In genomic region chr7:12888727-12889126, GRCh38 we compare ENCODE assay signal across 21 cellular contexts.
DNase-seq lines count a peak whose midpoint lies in the region; ATAC-seq and TF ChIP-seq lines count a peak whose summit lies in the region.
"Had no signal": no experiment of that assay in that cellular context is flagged by ENCODE, and none has a peak within 500 bp of the region (broad histone marks: within the 10 kb centered on the region; RNA-seq: fewer than 3 reads in every experiment).

No MANE protein-coding gene starts in this region.

- no peak for TF ChIP-seq CTCF in PC-3 (conservative IDR thresholded peaks at IDR 0.05; ENCODE audit: low read depth, low read length)

- no peak overlapping the region for H3K9ac ChIP-seq in PC-3 (ENCODE audit: low read length)
- H3K9ac ChIP-seq: BLaER1 had no signal

- ATAC-seq in PC-3 = no peak
- ATAC-seq in HG03097 (IDR thresholded peaks at IDR 0.05; ENCODE audit: low FRiP score, unreplicated experiment) = no peak
- ATAC-seq: left lung; naive thymus-derived CD8-positive, alpha-beta T cell had no signal

- peaks cover 10% of the 10 kb centered on the region for H3K4me1 ChIP-seq in PC-3 (ENCODE audit: insufficient read depth, low read length)
- H3K4me1 ChIP-seq: BLaER1, left lung had no signal

- in situ Hi-C loops in Caki2 (cut with HindIII; ENCODE audit: low pct_unique_long_range_greater_than_20kb, low sequenced_read_pairs) = no loop called here

- BruUV-seq in PC-3 (replicated peaks; lab: Mats Ljungman, UMichigan) = no TSS peak

- DNase-seq in Caki2 (ENCODE audit: low read depth) (peak; percentile 18), NCI-H226 (peak; percentile 87), fibroblast of gingiva (ENCODE audit: low read depth) (peak; percentile 83), non-pigmented ciliary epithelial cell (ENCODE audit: low read depth) (peak; percentile 32), GF-D8 (lab: John Stamatoyannopoulos, UW) (no peak), PC-3 (no peak), NCI-H2107 (lab: John Stamatoyannopoulos, UW) (no peak)
- DNase-seq: activated CD4-positive, alpha-beta T cell treated with anti-CD3 and anti-CD28 coated beads, Interleukin-2, amount 10 ng/mL, durations not matched to agents 7 days and 5 days; DMS 273 treated with DMSO at 0.1 percent for 48 hours; erythroblast; H7; hypothalamus; left lung; naive thymus-derived CD8-positive, alpha-beta T cell; NCI-H2029; NCI-H524 treated with DMSO at 0.1 percent for 48 hours; OCI-M1; T1000 had no signal

- CTCF ChIA-PET in PC-3 (lab: Charles Lee) = no interaction called here

- no peak overlapping the region for H2AFZ ChIP-seq in PC-3 (ENCODE audit: low read length)

- POLR2A ChIA-PET in PC-3 (lab: Charles Lee; ENCODE audit: unreplicated experiment) = interaction anchor here (0.7 kb wide), 1 partner anchor 299 kb away, joined by 6 read pairs; no protein-coding TSS in a partner anchor

- no peaks in the 10 kb centered on the region for H4K20me1 ChIP-seq in PC-3 (ENCODE audit: low read length)
- H4K20me1 ChIP-seq: BLaER1 had no signal

- no peaks in the 10 kb centered on the region for H3F3A ChIP-seq in PC-3 (ENCODE audit: low read length, unreplicated experiment)

- H3K27ac ChIP-seq in PC-3 (ENCODE audit: low read length) = no peak overlapping the region
- H3K27ac ChIP-seq: BLaER1, coronary artery, left lung had no signal

- no peaks in the 10 kb centered on the region for H3K9me2 ChIP-seq in PC-3 (replicated peaks; ENCODE audit: low read length)

- H3K4me3 ChIP-seq in PC-3 (ENCODE audit: low read length) = no peak overlapping the region
- H3K4me3 ChIP-seq: BLaER1, coronary artery, left lung had no signal

- no peaks in the 10 kb centered on the region for H3K79me2 ChIP-seq in PC-3 (ENCODE audit: low read length)

- intact Hi-C loops in PC-3 (cut with micrococcal nuclease) = no loop called here

- H3K27me3 ChIP-seq in PC-3 (ENCODE audit: low read length) = no peaks in the 10 kb centered on the region
- H3K27me3 ChIP-seq: BLaER1, left lung had no signal

- H3K4me2 ChIP-seq in PC-3 (ENCODE audit: low read length) = no peak overlapping the region
- H3K4me2 ChIP-seq: BLaER1 had no signal

- H3K9me3 ChIP-seq in PC-3 (ENCODE audit: low read length) = no peaks in the 10 kb centered on the region
- H3K9me3 ChIP-seq: BLaER1, left lung had no signal

- no peaks in the 10 kb centered on the region for H3K36me3 ChIP-seq in PC-3 (ENCODE audit: low read depth, low read length)
- H3K36me3 ChIP-seq: BLaER1, left lung had no signal

Comparison
In these comparisons a context has a peak if more than half of its experiments do, and no peak if none do; other contexts are left out.
1. DNase-seq: peak in Caki2 (single experiment), NCI-H226 (single experiment), fibroblast of gingiva (single experiment) and non-pigmented ciliary epithelial cell (single experiment); none in GF-D8 (single experiment), PC-3 (single experiment) and NCI-H2107 (single experiment).